8 cellular contexts compared by ENCODE assay signal in genomic region chr1:114716304-114717158, GRCh38. TPM values are rescaled to one million over a fixed set of nuclear protein-coding genes. Genes with fewer than 3 reads are reported as not detected.
DNase-seq lines count a peak whose midpoint lies in the region; ATAC-seq and TF ChIP-seq lines count a peak whose summit lies in the region.

TSS of gene NRAS (minus strand) at chr1:114716771. CDS start at chr1:114716160, 611 bp downstream.

- peak; percentile 68 for DNase-seq in DMS53 treated with DMSO at 0.1 percent for 48 hours (lab: John Stamatoyannopoulos, UW; ENCODE audit: unreplicated experiment)
- peak; percentile 88 for DNase-seq in Jurkat, Clone E6-1 (ENCODE audit: low read depth, low spot score)
- peak; percentile 65 for DNase-seq in PC-3
- peak; percentile 97 for DNase-seq in activated T-cell treated with anti-CD3 and anti-CD28 coated beads, Interleukin-2, amount 50 U/mL, for 24 hours
- DNase-seq in stimulated activated CD8-positive, alpha-beta memory T cell treated with anti-CD3 and anti-CD28 coated beads, Interleukin-4, amount 100 ng/mL, for 48 hours: peak; percentile 97

- H3K4me1 ChIP-seq in PC-3 (ENCODE audit: insufficient read depth, low read length) (peaks cover 26% of the 10 kb centered on the region), esophagus (ENCODE audit: control insufficient read depth in 2 of 2, insufficient read depth in 2 of 2, low read length in 1 of 2) (no peaks in the 10 kb centered on the region), mucosa of stomach (ENCODE audit: control insufficient read depth, insufficient read depth, low read length) (peaks cover 5% of the 10 kb centered on the region)

- peak within 1 kb of the TSS; percentile 98 for H3K27ac Mint-ChIP-seq in activated T-cell treated with anti-CD3 and anti-CD28 coated beads, Interleukin-2, amount 50 U/mL, for 24 hours

- TSS peak; percentile 56 for BruUV-seq in PC-3 (replicated peaks; lab: Mats Ljungman, UMichigan)

- peak within 1 kb of the TSS; percentile 70 for H3K4me2 ChIP-seq in PC-3 (ENCODE audit: low read length)

- H3K36me3 ChIP-seq in PC-3 (ENCODE audit: low read depth, low read length) (peaks cover 82% of the 10 kb centered on the region), esophagus (ENCODE audit: control insufficient read depth in 2 of 2, insufficient read depth in 2 of 2, low read length in 1 of 2) (peaks cover 13 to 14% of the 10 kb centered on the region in 2 donors), mucosa of stomach (ENCODE audit: control insufficient read depth, insufficient read depth, low read length) (no peaks in the 10 kb centered on the region)

- no peaks in the 10 kb centered on the region for H3K9me2 ChIP-seq in PC-3 (replicated peaks; ENCODE audit: low read length)

- CTCF ChIA-PET in PC-3 (lab: Charles Lee): no interaction called here

- H3K36me3 Mint-ChIP-seq in activated T-cell treated with anti-CD3 and anti-CD28 coated beads, Interleukin-2, amount 50 U/mL, for 24 hours (ENCODE audit: low read depth): peaks cover 88% of the 10 kb centered on the region

- H3K9me3 ChIP-seq in PC-3 (ENCODE audit: low read length) (no peaks in the 10 kb centered on the region), esophagus (ENCODE audit: control insufficient read depth in 2 of 2, insufficient read depth in 1 of 2, low read depth in 1 of 2, low read length in 1 of 2) (no peaks in the 10 kb centered on the region), mucosa of stomach (ENCODE audit: control insufficient read depth, low read length) (no peaks in the 10 kb centered on the region)

- peak within 1 kb of the TSS; percentile 97 for H3K4me3 ChIP-seq in Jurkat, Clone E6-1 (ENCODE audit: low read length)
- H3K4me3 ChIP-seq in PC-3 (ENCODE audit: low read length) (peak within 1 kb of the TSS; percentile 68), esophagus (ENCODE audit: low read depth in 1 of 2, low read length in 2 of 2) (peak within 1 kb of the TSS; percentile 71 to 93), mucosa of stomach (ENCODE audit: low read length) (peak within 1 kb of the TSS; percentile 95)

- H3K27ac ChIP-seq in PC-3 (ENCODE audit: low read length): peak within 1 kb of the TSS; percentile 56
- peak within 1 kb of the TSS; percentile 84 to 97 for H3K27ac ChIP-seq in esophagus (ENCODE audit: low read depth in 2 of 2, low read length in 1 of 2)

- POLR2A ChIA-PET in PC-3 (lab: Charles Lee; ENCODE audit: unreplicated experiment): interaction anchor here (0.7 kb wide), 1 partner anchor 14 kb away, joined by 8 read pairs; no protein-coding TSS in a partner anchor

- H3K4me3 Mint-ChIP-seq in activated T-cell treated with anti-CD3 and anti-CD28 coated beads, Interleukin-2, amount 50 U/mL, for 24 hours: peak within 1 kb of the TSS; percentile 96

- TF ChIP-seq CTCF in PC-3 (conservative IDR thresholded peaks at IDR 0.05; ENCODE audit: low read depth, low read length): no peak

- 0 out of 2 replicates have a peak, but pooled peaks cover 4% of the 10 kb centered on the region for H4K20me1 ChIP-seq in PC-3 (ENCODE audit: low read length)

- no peak within 1 kb of the TSS for H2AFZ ChIP-seq in PC-3 (ENCODE audit: low read length)

- peaks cover 15% of the 10 kb centered on the region for H3K79me2 ChIP-seq in PC-3 (ENCODE audit: low read length)

- peaks cover 49% of the 10 kb centered on the region for H3K4me1 Mint-ChIP-seq in activated T-cell treated with anti-CD3 and anti-CD28 coated beads, Interleukin-2, amount 50 U/mL, for 24 hours (ENCODE audit: low read depth)

- H3K27me3 ChIP-seq in PC-3 (ENCODE audit: low read length): no peaks in the 10 kb centered on the region
- H3K27me3 ChIP-seq in esophagus (ENCODE audit: control insufficient read depth in 1 of 2, insufficient read depth in 2 of 2, low read length in 2 of 2): no peaks in the 10 kb centered on the region
- no peaks in the 10 kb centered on the region for H3K27me3 ChIP-seq in mucosa of stomach (ENCODE audit: control insufficient read depth, insufficient read depth, low read length)

- intact Hi-C loops in PC-3 (cut with micrococcal nuclease): no loop called here

- H3K9ac ChIP-seq in PC-3 (ENCODE audit: low read length) (peak within 1 kb of the TSS; percentile 86), mucosa of stomach (ENCODE audit: low read length) (peak within 1 kb of the TSS; percentile 99)

- peak; percentile 93 for ATAC-seq in GM21717 (IDR thresholded peaks at IDR 0.05; ENCODE audit: unreplicated experiment)
- peak; percentile 73 for ATAC-seq in PC-3

- no peaks in the 10 kb centered on the region for H3F3A ChIP-seq in PC-3 (ENCODE audit: low read length, unreplicated experiment)

- H3K27me3 Mint-ChIP-seq in activated T-cell treated with anti-CD3 and anti-CD28 coated beads, Interleukin-2, amount 50 U/mL, for 24 hours: no peaks in the 10 kb centered on the region

- 0 to 1% methylated on average over 38 of the region's 38 CpGs for WGBS in esophagus, 2 donors

- no peaks in the 10 kb centered on the region for H3K9me3 Mint-ChIP-seq in activated T-cell treated with anti-CD3 and anti-CD28 coated beads, Interleukin-2, amount 50 U/mL, for 24 hours

RNA-seq across cellular contexts. Expression of gene NRAS, which starts in this region (rescaled TPM):
- polyA plus RNA-seq in Jurkat, Clone E6-1 (2012; ENCODE audit: insufficient read depth, insufficient read length): 28.4 TPM
- total RNA-seq in PC-3 (2014; rRNA removed): 12.6 and 15.1 TPM in 2 replicates
- 10 to 100 TPM; 12.7 to 12.8 TPM for polyA plus RNA-seq in esophagus

Comparison
In these comparisons a context has a peak if more than half of its experiments do, and no peak if none do; other contexts are left out.
1. Peak in every context shown above with its lines: DNase-seq, ATAC-seq, H3K4me3 ChIP-seq and H3K27ac ChIP-seq.